8 cellular contexts compared by ENCODE assay signal in genomic region chr22:38180841-38181452, GRCh38. TPM values are rescaled to one million over a fixed set of nuclear protein-coding genes. Genes with fewer than 3 reads are reported as not detected.
A peak's percentile ranks its signal among the peaks of the same experiment; 100 is the strongest.
DNase-seq lines count a peak whose midpoint lies in the region; ATAC-seq, FAIRE-seq and TF ChIP-seq lines count a peak whose summit lies in the region.

No MANE protein-coding gene starts in this region.

- TF ChIP-seq CTCF in cardiac muscle cell (IDR thresholded peaks at IDR 0.05; ENCODE audit: low read depth, low read length): no peak
- TF ChIP-seq CTCF in bronchial epithelial cell (IDR thresholded peaks at IDR 0.05; ENCODE audit: insufficient read depth, low read length, severe bottlenecking): peak; percentile 13
- no peak for TF ChIP-seq CTCF in liver (IDR thresholded peaks at IDR 0.05; ENCODE audit: low read depth, low read length, missing input control)

- H3K27me3 ChIP-seq in cardiac muscle cell (no peaks in the 10 kb centered on the region), bronchial epithelial cell (ENCODE audit: control insufficient read depth, insufficient read depth, low read length) (no peaks in the 10 kb centered on the region), liver (ENCODE audit: control insufficient read depth in 4 of 4, insufficient read depth in 4 of 4, low read length in 3 of 4) (no peaks in the 10 kb centered on the region)

- WGBS in liver: 19% methylated on average over 14 of the region's 14 CpGs

- intact Hi-C loops in Right ventricle myocardium inferior (cut with DNase I): loop anchor here (5.0 kb wide), 1 partner anchor 91 kb away; the partner anchor contains the start of gene TMEM184B

- no peak for FAIRE-seq in bronchial epithelial cell (lab: Jason Lieb, UNC)

- no peaks in the 10 kb centered on the region for H3K36me3 ChIP-seq in cardiac muscle cell
- H3K36me3 ChIP-seq in bronchial epithelial cell (ENCODE audit: control insufficient read depth, insufficient read depth, low read length): no peaks in the 10 kb centered on the region
- H3K36me3 ChIP-seq in liver (ENCODE audit: control insufficient read depth in 4 of 4, insufficient read depth in 3 of 4, low read depth in 1 of 4, low read length in 3 of 4): no peaks in the 10 kb centered on the region

- peak overlapping the region; percentile 79 for H3K27ac ChIP-seq in cardiac muscle cell
- H3K27ac ChIP-seq in liver (ENCODE audit: low read depth in 1 of 2, low read length in 2 of 2): peak overlapping the region; percentile 87 to 98
- peak overlapping the region; percentile 93 for H3K27ac ChIP-seq in temporal lobe (ENCODE audit: low read depth, low read length)

- ATAC-seq in Right ventricle myocardium inferior: no peak
- no peak for ATAC-seq in GM18870 (IDR thresholded peaks at IDR 0.05; ENCODE audit: unreplicated experiment)
- no peak for ATAC-seq in GM21529 (IDR thresholded peaks at IDR 0.05; ENCODE audit: unreplicated experiment)

- TF ChIP-seq RAD21 in liver (IDR thresholded peaks at IDR 0.05): no peak

- H3K9ac ChIP-seq in liver (ENCODE audit: low read depth in 1 of 2, low read length in 2 of 2): peak overlapping the region; percentile 76 to 95

- DNase-seq in cardiac muscle cell (ENCODE audit: low read depth in 1 of 2, low spot score in 1 of 2): no peak
- DNase-seq in Right ventricle myocardium inferior (ENCODE audit: missing footprints): no peak
- DNase-seq in RKO (ENCODE audit: low spot score): peak; percentile 44
- DNase-seq in bronchial epithelial cell (ENCODE audit: low read depth): peak; percentile 77

- H3K4me1 ChIP-seq in cardiac muscle cell (ENCODE audit: low read depth) (peaks cover 4% of the 10 kb centered on the region), liver (ENCODE audit: control insufficient read depth in 4 of 4, insufficient read depth in 4 of 4, low read length in 3 of 4) (peaks cover 3 to 22% (median 17%) of the 10 kb centered on the region in 4 donors)

- H3K4me3 ChIP-seq in cardiac muscle cell (peak overlapping the region; percentile 56), bronchial epithelial cell (ENCODE audit: low read depth, low read length) (peak overlapping the region; percentile 71), liver (ENCODE audit: low read depth in 1 of 3, low read length in 3 of 3) (peak overlapping the region; percentile 55 to 84 (median 55))

- H3K9me3 ChIP-seq in cardiac muscle cell (ENCODE audit: low read depth) (no peaks in the 10 kb centered on the region), liver (ENCODE audit: control insufficient read depth in 4 of 4, low read length in 3 of 4) (no peaks in the 10 kb centered on the region)

TF ChIP-seq in liver, 16 proteins besides CTCF, POLR2A, EP300 and RAD21:
- TF ChIP-seq RXRA (IDR thresholded peaks at IDR 0.05) (peak in 1 of 2 donors; percentile 49), HNF4A (conservative IDR thresholded peaks at IDR 0.05) (peak in 1 of 2 donors; percentile 51), MAX (IDR thresholded peaks at IDR 0.05) (no peak)
TF ChIP-seq in liver: peak in this region for 2.

RNA-seq across cellular contexts. Expression of gene PLA2G6, which starts 0.7 kb away (rescaled TPM):
- total RNA-seq in cardiac muscle cell: 26.1 and 41.5 TPM in 2 replicates
- polyA plus RNA-seq in cardiac muscle cell: 30.9 and 38.7 TPM in 2 replicates
- 11.4 TPM for total RNA-seq in Right ventricle myocardium inferior
- total RNA-seq in bronchial epithelial cell: 7.9 and 9.6 TPM in 2 replicates
- 1 to 10 TPM; 7.3 to 9.0 TPM for total RNA-seq in liver
- 1 to 10 TPM; 5.7 to 7.2 TPM for polyA plus RNA-seq in liver
- 20.9 TPM for total RNA-seq in temporal lobe

RNA-seq across cellular contexts. Expression of gene MAFF, which starts 20.8 kb away (rescaled TPM):
- 3.6 and 4.1 TPM in 2 replicates for total RNA-seq in cardiac muscle cell
- 2.9 and 4.3 TPM in 2 replicates for polyA plus RNA-seq in cardiac muscle cell
- total RNA-seq in Right ventricle myocardium inferior: 4.7 TPM
- total RNA-seq in bronchial epithelial cell: 15.5 and 25.0 TPM in 2 replicates
- total RNA-seq in liver: 1 to 10 TPM; 1.7 to 3.3 TPM
- polyA plus RNA-seq in liver: 1 to 10 TPM; 1.4 to 2.2 TPM
- 2.0 TPM for total RNA-seq in temporal lobe

Comparison
In these comparisons a context has a peak if more than half of its experiments do, and no peak if none do; other contexts are left out.
1. DNase-seq: peak in RKO (single experiment) and bronchial epithelial cell (single experiment); none in cardiac muscle cell (0 of 2) and Right ventricle myocardium inferior (single experiment).
2. Peak in every context shown above with its lines, with median percentiles within 50 percentile points of each other: H3K27ac ChIP-seq and H3K4me3 ChIP-seq.